ENCODE assay signal across 8 cellular contexts in genomic region chr10:9331583-9332008, GRCh38.
DNase-seq lines count a peak whose midpoint lies in the region; ATAC-seq, FAIRE-seq and TF ChIP-seq lines count a peak whose summit lies in the region.

No MANE protein-coding gene starts in this region.

- H3K36me3 Mint-ChIP-seq in activated CD4-positive, alpha-beta T cell treated with anti-CD3 and anti-CD28 coated beads for 36 hours (ENCODE audit: low read depth) = no peaks in the 10 kb centered on the region

- no peaks in the 10 kb centered on the region for H3K9me2 ChIP-seq in SK-N-SH

- CTCF ChIA-PET in SK-N-SH (lab: Yijun Ruan, JAX) = interaction anchor here (0.6 to 5.2 kb wide), 17 partner anchors 9 to 1939 kb away, joined by 3 to 53 read pairs (median 4); no protein-coding TSS in a partner anchor
- CTCF ChIA-PET in activated CD4-positive, alpha-beta T cell treated with anti-CD3 and anti-CD28 coated beads for 36 hours (lab: Charles Lee) = interaction anchor here (0.7 to 4.8 kb wide), 8 partner anchors 8 to 1745 kb away, joined by 3 to 21 read pairs (median 4); no protein-coding TSS in a partner anchor

- H3K9me3 ChIP-seq in SK-N-SH = no peaks in the 10 kb centered on the region
- H3K9me3 ChIP-seq in pancreas = no peaks in the 10 kb centered on the region

- H3K27ac ChIP-seq in SK-N-SH (ENCODE audit: low read depth in 2 of 2, low read length in 1 of 2) (no peak overlapping the region), pancreas (no peak overlapping the region)

- TF ChIP-seq CTCF in SK-N-SH (IDR thresholded peaks at IDR 0.05) = peak; percentile 92
- peak; percentile 77 for TF ChIP-seq CTCF in fibroblast of the aortic adventitia (IDR thresholded peaks at IDR 0.05; ENCODE audit: insufficient read depth, low read length)
- peak; percentile 71 to 79 (median 76) for TF ChIP-seq CTCF in pancreas (IDR thresholded peaks at IDR 0.05)

- no peak overlapping the region for H3K27ac Mint-ChIP-seq in activated CD4-positive, alpha-beta T cell treated with anti-CD3 and anti-CD28 coated beads for 36 hours

- TF ChIP-seq EP300 in SK-N-SH (IDR thresholded peaks at IDR 0.05; ENCODE audit: borderline replicate concordance in 1 of 2, low read depth in 1 of 2, low read length in 1 of 2) = no peak

- H3K4me3 Mint-ChIP-seq in activated CD4-positive, alpha-beta T cell treated with anti-CD3 and anti-CD28 coated beads for 36 hours = no peak overlapping the region

- intact Hi-C loops in pancreas (cut with DNase I) = loop anchor here in 1 of 3 donors (10.0 kb wide), 1 partner anchor 1703 kb away; no protein-coding TSS in a partner anchor
- intact Hi-C loops in activated CD4-positive, alpha-beta T cell treated with anti-CD3 and anti-CD28 coated beads for 36 hours (cut with DNase I, micrococcal nuclease) = loop anchor here in 1 of 2 experiments (5.0 kb wide), 1 partner anchor 1346 kb away; no protein-coding TSS in a partner anchor

- H3K9me3 Mint-ChIP-seq in activated CD4-positive, alpha-beta T cell treated with anti-CD3 and anti-CD28 coated beads for 36 hours (ENCODE audit: low read depth) = no peaks in the 10 kb centered on the region

- H2AFZ ChIP-seq in SK-N-SH (ENCODE audit: low read depth) = no peak overlapping the region

- H3K36me3 ChIP-seq in SK-N-SH (replicated peaks in 1 of 2; ENCODE audit: control insufficient read depth in 1 of 2, insufficient read depth in 2 of 2, low read length in 1 of 2) (no peaks in the 10 kb centered on the region), pancreas (no peaks in the 10 kb centered on the region)

- no peaks in the 10 kb centered on the region for H3K4me1 Mint-ChIP-seq in activated CD4-positive, alpha-beta T cell treated with anti-CD3 and anti-CD28 coated beads for 36 hours

- H3K27me3 ChIP-seq in SK-N-SH (ENCODE audit: insufficient read depth) (no peaks in the 10 kb centered on the region), pancreas (peaks cover 0 to 6% (median 0%) of the 10 kb centered on the region in 4 donors)

- no peak for FAIRE-seq in GM19239 (lab: Jason Lieb, UNC)
- FAIRE-seq in pancreas (lab: Jason Lieb, UNC) = peak; percentile 90

- WGBS in SK-N-SH (ENCODE audit: low lambda C conversion rate) = 25% methylated on average over 3 of the region's 3 CpGs
- 8 to 10% methylated on average over 3 of the region's 3 CpGs for WGBS in pancreas, 2 donors

- H3K4me2 ChIP-seq in SK-N-SH = no peak overlapping the region

- ATAC-seq in pancreas = peak; percentile 71 to 89 (median 84)
- no peak for ATAC-seq in GM21717 (IDR thresholded peaks at IDR 0.05; ENCODE audit: unreplicated experiment)
- ATAC-seq in activated CD4-positive, alpha-beta T cell treated with anti-CD3 and anti-CD28 coated beads for 36 hours = no peak

- H4K20me1 ChIP-seq in SK-N-SH (ENCODE audit: insufficient read depth) = no peaks in the 10 kb centered on the region

- H3K4me3 ChIP-seq in SK-N-SH (ENCODE audit: low read depth in 2 of 2, low read length in 1 of 2) (no peak overlapping the region; a peak in 1 of 4 replicates), fibroblast of the aortic adventitia (ENCODE audit: low read depth, low read length) (no peak overlapping the region), pancreas (no peak overlapping the region)

- H3K4me1 ChIP-seq in SK-N-SH (ENCODE audit: control insufficient read depth in 1 of 2, insufficient read depth in 2 of 2, low read depth in 1 of 2, low read length in 1 of 2) (no peaks in the 10 kb centered on the region), pancreas (no peaks in the 10 kb centered on the region)

- H3K27me3 Mint-ChIP-seq in activated CD4-positive, alpha-beta T cell treated with anti-CD3 and anti-CD28 coated beads for 36 hours = peaks cover 29% of the 10 kb centered on the region

- DNase-seq in DMS114 treated with DMSO at 0.1 percent for 48 hours (lab: John Stamatoyannopoulos, UW; ENCODE audit: unreplicated experiment) (peak; percentile 67), GM19239 (ENCODE audit: insufficient read length, low spot score) (peak; percentile 4), HT-29 (ENCODE audit: low spot score) (peak; percentile 27), SK-N-SH (peak; percentile 56), fibroblast of the aortic adventitia (ENCODE audit: low read depth) (peak; percentile 77), pancreas (no peak)
- DNase-seq in activated CD4-positive, alpha-beta T cell treated with anti-CD3 and anti-CD28 coated beads for 36 hours = no peak

- H3K79me2 ChIP-seq in SK-N-SH (ENCODE audit: insufficient read depth) = no peaks in the 10 kb centered on the region

- H3F3A ChIP-seq in SK-N-SH (replicated peaks; ENCODE audit: insufficient read depth) = no peaks in the 10 kb centered on the region

- POLR2A ChIA-PET in SK-N-SH (lab: Yijun Ruan, JAX) = no interaction called here
- POLR2A ChIA-PET in activated CD4-positive, alpha-beta T cell treated with anti-CD3 and anti-CD28 coated beads for 36 hours (lab: Charles Lee) = no interaction called here

- H3K9ac ChIP-seq in SK-N-SH = no peak overlapping the region

- TF ChIP-seq RAD21 in SK-N-SH (IDR thresholded peaks at IDR 0.05; ENCODE audit: low read length) = peak; percentile 80

TF ChIP-seq in SK-N-SH, 30 proteins besides CTCF, POLR2A, EP300 and RAD21:
- TF ChIP-seq SMC3 (IDR thresholded peaks at IDR 0.05; ENCODE audit: low read depth, low read length) (peak; percentile 22; the same call in 1 of the 2 replicates), USF2 (IDR thresholded peaks at IDR 0.05; ENCODE audit: borderline replicate concordance, low read depth, low read length) (no peak), JUND (IDR thresholded peaks at IDR 0.05) (no peak), MEF2A (IDR thresholded peaks at IDR 0.05; ENCODE audit: borderline replicate concordance, low read depth) (peak; percentile 62; the same call in 1 of the 2 replicates), RCOR1 (IDR thresholded peaks at IDR 0.05; ENCODE audit: low read length) (0 out of 2 replicates have a peak, but pooled peaks have one; percentile 13), MXI1 (IDR thresholded peaks at IDR 0.05; ENCODE audit: low read depth, low read length) (no peak)

Comparison
In these comparisons a context has a peak if more than half of its experiments do, and no peak if none do; other contexts are left out.
1. DNase-seq: peak in DMS114 treated with DMSO at 0.1 percent for 48 hours (single experiment), GM19239 (single experiment), HT-29 (single experiment), SK-N-SH (single experiment) and fibroblast of the aortic adventitia (single experiment); none in pancreas (0 of 6) and activated CD4-positive, alpha-beta T cell treated with anti-CD3 and anti-CD28 coated beads for 36 hours (single experiment).
2. ATAC-seq: peak in pancreas (4 of 4); none in GM21717 (single experiment) and activated CD4-positive, alpha-beta T cell treated with anti-CD3 and anti-CD28 coated beads for 36 hours (single experiment).
3. Peak in every context shown above with its lines, with median percentiles within 50 percentile points of each other: CTCF ChIP-seq.